Comparison of ENCODE assay signal across 14 cellular contexts in genomic region chr5:150609843-150610584, GRCh38. TPM values are rescaled to one million over a fixed set of nuclear protein-coding genes. Genes with fewer than 3 reads are reported as not detected.
A peak's percentile ranks its signal among the peaks of the same experiment; 100 is the strongest.
DNase-seq lines count a peak whose midpoint lies in the region; ATAC-seq and TF ChIP-seq lines count a peak whose summit lies in the region.
"Had no signal": no experiment of that assay in that cellular context is flagged by ENCODE, and none has a peak within 500 bp of the region (broad histone marks: within the 10 kb centered on the region; RNA-seq: fewer than 3 reads in every experiment).

No MANE protein-coding gene starts in this region.

- H3K9me3 ChIP-seq in gastroesophageal sphincter = no peaks in the 10 kb centered on the region
- H3K9me3 ChIP-seq in mucosa of descending colon = no peaks in the 10 kb centered on the region
- H3K9me3 ChIP-seq in stomach = no peaks in the 10 kb centered on the region
- no peaks in the 10 kb centered on the region for H3K9me3 ChIP-seq in neural progenitor cell (ENCODE audit: low read depth)

- H3K27ac Mint-ChIP-seq in neural progenitor cell = no peak overlapping the region
- H3K27ac Mint-ChIP-seq: endodermal cell, memory B cell had no signal

- ATAC-seq in gastroesophageal sphincter = peak; percentile 89
- ATAC-seq in mucosa of descending colon = peak; percentile 76
- no peak for ATAC-seq in GM18502 (IDR thresholded peaks at IDR 0.05; ENCODE audit: poor library complexity, unreplicated experiment)
- no peak for ATAC-seq in HG02678 (IDR thresholded peaks at IDR 0.05; ENCODE audit: unreplicated experiment)
- ATAC-seq: activated T-cell treated with anti-CD3 and anti-CD28 coated beads, Interleukin-2, amount 50 U/mL, for 4 hours; HCT116 had no signal

- no peaks in the 10 kb centered on the region for H3K9me3 Mint-ChIP-seq in neural progenitor cell
- H3K9me3 Mint-ChIP-seq: activated T-cell treated with anti-CD3 and anti-CD28 coated beads, Interleukin-2, amount 50 U/mL, for 4 hours; endodermal cell; memory B cell had no signal

- no peak overlapping the region for H3K4me3 Mint-ChIP-seq in neural progenitor cell
- H3K4me3 Mint-ChIP-seq: activated T-cell treated with anti-CD3 and anti-CD28 coated beads, Interleukin-2, amount 50 U/mL, for 4 hours; endodermal cell; memory B cell had no signal

- peaks cover 6% of the 10 kb centered on the region for H3F3A ChIP-seq in neural progenitor cell (ENCODE audit: low read depth)

- no peak overlapping the region for H2AFZ ChIP-seq in neural progenitor cell (replicated peaks)

- H3K4me3 ChIP-seq in gastroesophageal sphincter (no peak overlapping the region), mucosa of descending colon (no peak overlapping the region), stomach (no peak overlapping the region), neural progenitor cell (no peak overlapping the region)
- H3K4me3 ChIP-seq: SK-N-MC had no signal

- WGBS in gastroesophageal sphincter (ENCODE audit: low coverage in 1 of 2), 2 donors = 9 to 49% methylated on average over 2 to 5 of the region's 7 CpGs
- WGBS in stomach, 5 donors = 35 to 51% (median 44%) methylated on average over 7 of the region's 7 CpGs

- no peak overlapping the region for H3K4me2 ChIP-seq in neural progenitor cell

- DNase-seq in LoVo (ENCODE audit: low spot score) (peak; percentile 8), mucosa of descending colon (peak; percentile 62 to 64 (median 62)), stomach (peak; percentile 49), neural progenitor cell (ENCODE audit: low spot score) (no peak), HUDEP-2 (lab: John Stamatoyannopoulos, UW; ENCODE audit: unreplicated experiment in 76 of 76) (no peak)
- DNase-seq: activated T-cell treated with anti-CD3 and anti-CD28 coated beads, Interleukin-2, amount 50 U/mL, for 4 hours; DND-41; endodermal cell had no signal

- H3K36me3 ChIP-seq in gastroesophageal sphincter (no peaks in the 10 kb centered on the region), mucosa of descending colon (ENCODE audit: low read depth) (no peaks in the 10 kb centered on the region), stomach (no peaks in the 10 kb centered on the region), neural progenitor cell (no peaks in the 10 kb centered on the region)

- H3K27me3 Mint-ChIP-seq in neural progenitor cell (ENCODE audit: insufficient read depth, low read depth) = peaks cover 5% of the 10 kb centered on the region
- H3K27me3 Mint-ChIP-seq: memory B cell had no signal

- H4K20me1 ChIP-seq in neural progenitor cell (ENCODE audit: low read depth) = no peaks in the 10 kb centered on the region

- TF ChIP-seq EP300 in gastroesophageal sphincter (IDR thresholded peaks at IDR 0.05) (no peak), stomach (IDR thresholded peaks at IDR 0.05) (peak; percentile 19)

- intact Hi-C loops in mucosa of descending colon (cut with DNase I, micrococcal nuclease) = no loop called here
- intact Hi-C loops in stomach (cut with DNase I; ENCODE audit: low total_unique reads) = no loop called here

- H3K36me3 Mint-ChIP-seq in neural progenitor cell = no peaks in the 10 kb centered on the region
- H3K36me3 Mint-ChIP-seq: memory B cell had no signal

- H3K79me2 ChIP-seq in neural progenitor cell (ENCODE audit: low read depth) = no peaks in the 10 kb centered on the region

- TF ChIP-seq CTCF in gastroesophageal sphincter (IDR thresholded peaks at IDR 0.05) (no peak), mucosa of descending colon (IDR thresholded peaks at IDR 0.05) (no peak), stomach (IDR thresholded peaks at IDR 0.05) (no peak), neural progenitor cell (IDR thresholded peaks at IDR 0.05) (no peak)

- H3K4me1 ChIP-seq in gastroesophageal sphincter (peaks cover 4 to 58% (median 40%) of the 10 kb centered on the region in 3 donors), mucosa of descending colon (ENCODE audit: low read depth) (peaks cover 36% of the 10 kb centered on the region), stomach (peaks cover 51 to 68% (median 62%) of the 10 kb centered on the region in 4 donors), neural progenitor cell (peaks cover under 1% of the 10 kb centered on the region)

- peaks cover 21% of the 10 kb centered on the region for H3K4me1 Mint-ChIP-seq in neural progenitor cell
- H3K4me1 Mint-ChIP-seq: memory B cell had no signal

- no peak overlapping the region for H3K9ac ChIP-seq in neural progenitor cell

- H3K27me3 ChIP-seq in gastroesophageal sphincter (no peaks in the 10 kb centered on the region), stomach (no peaks in the 10 kb centered on the region), neural progenitor cell (no peaks in the 10 kb centered on the region)

- TF ChIP-seq POLR2A in gastroesophageal sphincter (IDR thresholded peaks at IDR 0.05) = no peak
- TF ChIP-seq POLR2A in stomach (IDR thresholded peaks at IDR 0.05) = no peak

- H3K27ac ChIP-seq in gastroesophageal sphincter (peak overlapping the region; percentile 77 to 88 (median 83)), stomach (peak overlapping the region; percentile 59 to 88 (median 79)), neural progenitor cell (no peak overlapping the region)
- H3K27ac ChIP-seq: SK-N-MC had no signal

RNA-seq across cellular contexts. Expression of gene SYNPO, which starts 30.4 kb away (rescaled TPM):
- total RNA-seq in gastroesophageal sphincter (10 to 100 TPM; 31.6 to 50.5 (median 37.4) TPM), mucosa of descending colon (10 to 100 TPM; 62.9 to 73.6 (median 63.9) TPM), stomach (10 to 100 TPM in 3 of 5 donors, 1 to 10 TPM in 2; 3.7 to 52.7 (median 20.1) TPM), neural progenitor cell (ENCODE audit: low replicate concordance) (0.41 and 1.3 TPM in 2 replicates)
- polyA plus RNA-seq in stomach = 10 to 100 TPM; 12.6 to 42.3 (median 23.2) TPM

RNA-seq across cellular contexts. Expression of gene MYOZ3, which starts 51.0 kb away (rescaled TPM):
- total RNA-seq in gastroesophageal sphincter (under 1 TPM in 3 of 4 donors, not detected in 1; 0.13 to 0.62 (median 0.22) TPM), mucosa of descending colon (under 1 TPM; 0.09 to 0.48 (median 0.35) TPM), stomach (under 1 TPM in 1 of 5 donors, not detected in 4; 0.55 TPM), neural progenitor cell (ENCODE audit: low replicate concordance) (0.43 and 0.90 TPM in 2 replicates)
- polyA plus RNA-seq in stomach = 1 to 10 TPM in 1 of 3 donors, under 1 TPM in 2; 0.23 to 1.8 (median 0.50) TPM

Comparison
In these comparisons a context has a peak if more than half of its experiments do, and no peak if none do; other contexts are left out.
1. DNase-seq: peak in LoVo (single experiment), mucosa of descending colon (3 of 3) and stomach (single experiment); none in neural progenitor cell (single experiment) and HUDEP-2 (0 of 76).
2. ATAC-seq: peak in gastroesophageal sphincter (single experiment) and mucosa of descending colon (single experiment); none in GM18502 (single experiment) and HG02678 (single experiment).